In genomic region chr22:31246687-31247086, GRCh38 we compare ENCODE assay signal across 23 cellular contexts. TPM values are rescaled to one million over a fixed set of nuclear protein-coding genes. Genes with fewer than 3 reads are reported as not detected.
DNase-seq lines count a peak whose midpoint lies in the region; ATAC-seq, FAIRE-seq and TF ChIP-seq lines count a peak whose summit lies in the region.
"Had no signal": no experiment of that assay in that cellular context is flagged by ENCODE, and none has a peak within 500 bp of the region (broad histone marks: within the 10 kb centered on the region; RNA-seq: fewer than 3 reads in every experiment).

No MANE protein-coding gene starts in this region.

- H3K27ac Mint-ChIP-seq in natural killer cell treated with Interleukin-12 subunit alpha and Interleukin-12 subunit beta and Interleukin-15 and Interleukin-18, amount 100 ng/mL, for 72 hours = peak overlapping the region; percentile 51 to 84
- H3K27ac Mint-ChIP-seq in natural killer cell (no peak overlapping the region), nephron progenitor cell (peak overlapping the region; percentile 84)
- H3K27ac Mint-ChIP-seq in activated T-helper 2 cell treated with anti-CD3 and anti-CD28 coated beads, Interferon-gamma antibody, Interleukin-2, Interleukin-4, amounts not matched to agents 10 μg/mL and 5 μg/mL and 100 μg/mL, durations not matched to agents 14 hours and 24 hours and 36 hours = peak overlapping the region; percentile 40

- no peak for FAIRE-seq in GM19239 (lab: Jason Lieb, UNC)
- FAIRE-seq: GM12891, GM18507 had no signal

- no peak for DNase-seq in natural killer cell treated with Interleukin-12 subunit alpha and Interleukin-12 subunit beta and Interleukin-15 and Interleukin-18, amount 100 ng/mL, for 72 hours (ENCODE audit: low spot score)
- DNase-seq in natural killer cell (no peak), nephron progenitor cell (no peak), iPS-NIHi11 (ENCODE audit: low spot score) (no peak), GM19239 (ENCODE audit: insufficient read length, low spot score) (no peak)
- DNase-seq in activated T-helper 2 cell treated with anti-CD3 and anti-CD28 coated beads, Interferon-gamma antibody, Interleukin-2, Interleukin-4, amounts not matched to agents 10 μg/mL and 5 μg/mL and 100 μg/mL, durations not matched to agents 14 hours and 24 hours and 36 hours (ENCODE audit: low spot score) = no peak
- DNase-seq in activated CD4-positive, CD25-positive, alpha-beta regulatory T cell treated with anti-CD3 and anti-CD28 coated beads, Interleukin-2, amount 50 U/mL, for 72 hours = no peak
- DNase-seq: ACHN; AML-193; COR-L47; GF-D8; GM23248; HCEC 1CT; NCI-H1105 treated with DMSO at 0.1 percent for 48 hours; NCI-H1694 treated with DMSO at 0.1 percent for 48 hours; NCI-H345; NCI-H526; NK-92 treated with Interleukin-12 subunit alpha and Interleukin-12 subunit beta, amount 100 ng/mL, for 24 hours; OCI-M1; RPMI8226 had no signal

- H3K36me3 Mint-ChIP-seq in natural killer cell treated with Interleukin-12 subunit alpha and Interleukin-12 subunit beta and Interleukin-15 and Interleukin-18, amount 100 ng/mL, for 72 hours = peaks cover 6% of the 10 kb centered on the region
- H3K36me3 Mint-ChIP-seq in natural killer cell = no peaks in the 10 kb centered on the region
- peaks cover 7% of the 10 kb centered on the region for H3K36me3 Mint-ChIP-seq in activated T-helper 2 cell treated with anti-CD3 and anti-CD28 coated beads, Interferon-gamma antibody, Interleukin-2, Interleukin-4, amounts not matched to agents 10 μg/mL and 5 μg/mL and 100 μg/mL, durations not matched to agents 14 hours and 24 hours and 36 hours (ENCODE audit: low read depth)
- peaks cover 4% of the 10 kb centered on the region for H3K36me3 Mint-ChIP-seq in nephron progenitor cell (ENCODE audit: low read depth)

- no peaks in the 10 kb centered on the region for H3K9me3 Mint-ChIP-seq in natural killer cell treated with Interleukin-12 subunit alpha and Interleukin-12 subunit beta and Interleukin-15 and Interleukin-18, amount 100 ng/mL, for 72 hours
- H3K9me3 Mint-ChIP-seq in natural killer cell = no peaks in the 10 kb centered on the region
- H3K9me3 Mint-ChIP-seq in activated T-helper 2 cell treated with anti-CD3 and anti-CD28 coated beads, Interferon-gamma antibody, Interleukin-2, Interleukin-4, amounts not matched to agents 10 μg/mL and 5 μg/mL and 100 μg/mL, durations not matched to agents 14 hours and 24 hours and 36 hours = no peaks in the 10 kb centered on the region
- H3K9me3 Mint-ChIP-seq in nephron progenitor cell = no peaks in the 10 kb centered on the region

- H3K4me1 Mint-ChIP-seq in natural killer cell treated with Interleukin-12 subunit alpha and Interleukin-12 subunit beta and Interleukin-15 and Interleukin-18, amount 100 ng/mL, for 72 hours (ENCODE audit: low read depth in 2 of 2) = peaks cover 20 to 40% of the 10 kb centered on the region in 2 donors
- H3K4me1 Mint-ChIP-seq in natural killer cell (peaks cover 9 to 10% of the 10 kb centered on the region in 2 donors), nephron progenitor cell (peaks cover 66% of the 10 kb centered on the region)
- peaks cover 36% of the 10 kb centered on the region for H3K4me1 Mint-ChIP-seq in activated T-helper 2 cell treated with anti-CD3 and anti-CD28 coated beads, Interferon-gamma antibody, Interleukin-2, Interleukin-4, amounts not matched to agents 10 μg/mL and 5 μg/mL and 100 μg/mL, durations not matched to agents 14 hours and 24 hours and 36 hours (ENCODE audit: low read depth)

- intact Hi-C loops in natural killer cell (cut with micrococcal nuclease) = no loop called here
- intact Hi-C loops in activated T-helper 2 cell treated with anti-CD3 and anti-CD28 coated beads, Interferon-gamma antibody, Interleukin-2, Interleukin-4, amounts not matched to agents 10 μg/mL and 5 μg/mL and 100 μg/mL, durations not matched to agents 14 hours and 24 hours and 36 hours (cut with micrococcal nuclease) = no loop called here

- no peak for TF ChIP-seq CTCF in natural killer cell (IDR thresholded peaks at IDR 0.05)
- no peak for TF ChIP-seq CTCF in nephron progenitor cell (IDR thresholded peaks at IDR 0.05)

- peak overlapping the region; percentile 27 for H3K4me3 Mint-ChIP-seq in natural killer cell treated with Interleukin-12 subunit alpha and Interleukin-12 subunit beta and Interleukin-15 and Interleukin-18, amount 100 ng/mL, for 72 hours
- H3K4me3 Mint-ChIP-seq in natural killer cell = no peak overlapping the region
- H3K4me3 Mint-ChIP-seq in activated T-helper 2 cell treated with anti-CD3 and anti-CD28 coated beads, Interferon-gamma antibody, Interleukin-2, Interleukin-4, amounts not matched to agents 10 μg/mL and 5 μg/mL and 100 μg/mL, durations not matched to agents 14 hours and 24 hours and 36 hours (ENCODE audit: low read depth) = no peak overlapping the region
- peak overlapping the region; percentile 36 for H3K4me3 Mint-ChIP-seq in nephron progenitor cell
- H3K4me3 Mint-ChIP-seq: CD14-positive monocyte had no signal

- ATAC-seq in natural killer cell treated with Interleukin-12 subunit alpha and Interleukin-12 subunit beta and Interleukin-15 and Interleukin-18, amount 100 ng/mL, for 72 hours = no peak
- no peak for ATAC-seq in natural killer cell

- H3K27me3 Mint-ChIP-seq in natural killer cell treated with Interleukin-12 subunit alpha and Interleukin-12 subunit beta and Interleukin-15 and Interleukin-18, amount 100 ng/mL, for 72 hours = no peaks in the 10 kb centered on the region
- H3K27me3 Mint-ChIP-seq in natural killer cell (ENCODE audit: low read depth in 2 of 2) = no peaks in the 10 kb centered on the region
- no peaks in the 10 kb centered on the region for H3K27me3 Mint-ChIP-seq in activated T-helper 2 cell treated with anti-CD3 and anti-CD28 coated beads, Interferon-gamma antibody, Interleukin-2, Interleukin-4, amounts not matched to agents 10 μg/mL and 5 μg/mL and 100 μg/mL, durations not matched to agents 14 hours and 24 hours and 36 hours (ENCODE audit: low read depth)
- no peaks in the 10 kb centered on the region for H3K27me3 Mint-ChIP-seq in nephron progenitor cell (ENCODE audit: low read depth, poor library complexity)

RNA-seq across cellular contexts. Expression of gene LIMK2, which starts 34.6 kb away (rescaled TPM):
- 100 to 1,000 TPM; 390 to 657 TPM for total RNA-seq in natural killer cell treated with Interleukin-12 subunit alpha and Interleukin-12 subunit beta and Interleukin-15 and Interleukin-18, amount 100 ng/mL, for 72 hours
- 10 to 100 TPM; 17.2 to 28.6 (median 19.1) TPM for total RNA-seq in natural killer cell
- 31.1 and 33.9 TPM in 2 replicates for total RNA-seq in activated T-helper 2 cell treated with anti-CD3 and anti-CD28 coated beads, Interferon-gamma antibody, Interleukin-2, Interleukin-4, amounts not matched to agents 10 μg/mL and 5 μg/mL and 100 μg/mL, durations not matched to agents 14 hours and 24 hours and 36 hours

RNA-seq across cellular contexts. Expression of gene PIK3IP1, which starts 45.6 kb away (rescaled TPM):
- total RNA-seq in natural killer cell treated with Interleukin-12 subunit alpha and Interleukin-12 subunit beta and Interleukin-15 and Interleukin-18, amount 100 ng/mL, for 72 hours = 1 to 10 TPM in 1 of 2 donors, under 1 TPM in 1; 0.74 to 1.0 TPM
- total RNA-seq in natural killer cell = 100 to 1,000 TPM; 132 to 180 (median 161) TPM
- total RNA-seq in activated T-helper 2 cell treated with anti-CD3 and anti-CD28 coated beads, Interferon-gamma antibody, Interleukin-2, Interleukin-4, amounts not matched to agents 10 μg/mL and 5 μg/mL and 100 μg/mL, durations not matched to agents 14 hours and 24 hours and 36 hours = 9.3 and 10.4 TPM in 2 replicates

Comparison
In these comparisons a context has a peak if more than half of its experiments do, and no peak if none do; other contexts are left out.
1. H3K27ac Mint-ChIP-seq: peak in natural killer cell treated with Interleukin-12 subunit alpha and Interleukin-12 subunit beta and Interleukin-15 and Interleukin-18, amount 100 ng/mL, for 72 hours (2 of 2), activated T-helper 2 cell treated with anti-CD3 and anti-CD28 coated beads, Interferon-gamma antibody, Interleukin-2, Interleukin-4, amounts not matched to agents 10 μg/mL and 5 μg/mL and 100 μg/mL, durations not matched to agents 14 hours and 24 hours and 36 hours (single experiment) and nephron progenitor cell (single experiment); none in natural killer cell (0 of 2).
2. H3K4me3 Mint-ChIP-seq: peak in natural killer cell treated with Interleukin-12 subunit alpha and Interleukin-12 subunit beta and Interleukin-15 and Interleukin-18, amount 100 ng/mL, for 72 hours (single experiment) and nephron progenitor cell (single experiment); none in natural killer cell (single experiment) and activated T-helper 2 cell treated with anti-CD3 and anti-CD28 coated beads, Interferon-gamma antibody, Interleukin-2, Interleukin-4, amounts not matched to agents 10 μg/mL and 5 μg/mL and 100 μg/mL, durations not matched to agents 14 hours and 24 hours and 36 hours (single experiment).
3. RNA of gene LIMK2, which starts 34.6 kb away (total RNA-seq): 390 to 657 TPM in natural killer cell treated with Interleukin-12 subunit alpha and Interleukin-12 subunit beta and Interleukin-15 and Interleukin-18, amount 100 ng/mL, for 72 hours; 31.1 to 33.9 TPM in activated T-helper 2 cell treated with anti-CD3 and anti-CD28 coated beads, Interferon-gamma antibody, Interleukin-2, Interleukin-4, amounts not matched to agents 10 μg/mL and 5 μg/mL and 100 μg/mL, durations not matched to agents 14 hours and 24 hours and 36 hours and 17.2 to 28.6 TPM in natural killer cell; every median in the first group is over 10 times any median in the second.
4. RNA of gene PIK3IP1, which starts 45.6 kb away (total RNA-seq): 132 to 180 TPM in natural killer cell; 9.3 to 10.4 TPM in activated T-helper 2 cell treated with anti-CD3 and anti-CD28 coated beads, Interferon-gamma antibody, Interleukin-2, Interleukin-4, amounts not matched to agents 10 μg/mL and 5 μg/mL and 100 μg/mL, durations not matched to agents 14 hours and 24 hours and 36 hours and 0.74 to 1.0 TPM in natural killer cell treated with Interleukin-12 subunit alpha and Interleukin-12 subunit beta and Interleukin-15 and Interleukin-18, amount 100 ng/mL, for 72 hours; every median in the first group is over 10 times any median in the second.